In the genomic region with DNA sequence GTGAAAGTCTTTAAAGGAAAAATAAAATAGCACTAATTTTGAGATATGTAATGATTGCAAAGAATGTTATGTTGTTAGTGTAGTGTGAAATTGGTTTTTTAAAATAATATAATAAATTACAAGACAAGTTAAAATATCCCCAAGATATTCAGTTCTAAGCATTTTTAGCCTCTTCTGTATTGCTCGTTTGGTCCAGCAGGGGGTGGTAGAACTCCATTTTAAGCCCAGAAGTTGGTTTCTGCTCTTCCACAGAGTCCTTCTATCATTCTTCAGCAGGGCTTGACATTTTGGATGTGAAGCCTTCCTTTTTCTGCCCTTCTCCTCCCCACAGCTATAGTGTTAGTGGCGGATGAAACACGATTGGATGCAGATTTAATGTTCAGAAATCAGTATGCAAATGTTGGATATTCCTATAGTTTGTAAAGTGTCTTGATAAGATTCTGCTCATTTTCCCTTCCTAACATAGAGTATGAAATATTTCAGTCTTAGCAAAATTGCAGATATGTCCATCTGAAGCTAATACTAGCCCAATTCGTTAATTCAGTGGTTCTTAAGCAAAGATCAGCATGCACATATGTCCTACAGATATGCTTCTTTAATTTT, we compare ENCODE assay signal across 8 cellular contexts. TPM values are rescaled to one million over a fixed set of nuclear protein-coding genes. Genes with fewer than 3 reads are reported as not detected.
DNase-seq lines count a peak whose midpoint lies in the region; ATAC-seq and TF ChIP-seq lines count a peak whose summit lies in the region.

No MANE protein-coding gene starts in this region.

- in situ Hi-C loops in KBM-7 (cut with MboI; ENCODE audit: low pct_unique_long_range_greater_than_20kb, low sequenced_read_pairs) = no loop called here

- TF ChIP-seq CTCF in choroid plexus epithelial cell (conservative IDR thresholded peaks at IDR 0.05; ENCODE audit: low read depth, low read length) (peak; percentile 92), left lung (IDR thresholded peaks at IDR 0.05) (peak; percentile 52 to 66), thoracic aorta (IDR thresholded peaks at IDR 0.05) (peak; percentile 61)

- H3K27me3 ChIP-seq in left lung = peaks cover 0 to 41% of the 10 kb centered on the region in 2 donors
- no peaks in the 10 kb centered on the region for H3K27me3 ChIP-seq in thoracic aorta (replicated peaks; ENCODE audit: insufficient read depth)

- intact Hi-C loops in left lung (cut with DNase I) = no loop called here

- H3K27ac ChIP-seq in left lung = no peak overlapping the region
- no peak overlapping the region for H3K27ac ChIP-seq in thoracic aorta

- H3K36me3 ChIP-seq in left lung = no peaks in the 10 kb centered on the region
- no peaks in the 10 kb centered on the region for H3K36me3 ChIP-seq in thoracic aorta

- H3K9me3 ChIP-seq in left lung (no peaks in the 10 kb centered on the region), thoracic aorta (no peaks in the 10 kb centered on the region)

- H3K4me1 ChIP-seq in left lung (peaks cover 0 to 21% of the 10 kb centered on the region in 2 donors), thoracic aorta (ENCODE audit: control insufficient read depth in 1 of 2, low read depth in 2 of 2) (peaks cover 7 to 14% of the 10 kb centered on the region in 2 donors)

- ATAC-seq in left lung = peak; percentile 51
- ATAC-seq in thoracic aorta (ENCODE audit: insufficient number of reproducible peaks, low FRiP score, low read depth) = peak; percentile 53
- no peak for ATAC-seq in HG02571 (IDR thresholded peaks at IDR 0.05; ENCODE audit: unreplicated experiment)

- DNase-seq in activated CD8-positive, alpha-beta memory T cell treated with anti-CD3 and anti-CD28 coated beads for 24 hours = peak; percentile 67
- DNase-seq in activated CD8-positive, alpha-beta memory T cell treated with anti-CD3 and anti-CD28 coated beads, Interleukin-2, amount 50 U/mL, for 48 hours = no peak
- DNase-seq in KBM-7 (peak; percentile 64), SK-N-DZ (ENCODE audit: low spot score) (peak; percentile 63), choroid plexus epithelial cell (ENCODE audit: low read depth) (peak; percentile 76), left lung (no peak), thoracic aorta (ENCODE audit: low spot score) (no peak)

- H3K4me3 ChIP-seq in choroid plexus epithelial cell (ENCODE audit: low read depth, low read length) (peak overlapping the region; percentile 68), left lung (peak overlapping the region in 1 of 2 donors; percentile 44), thoracic aorta (no peak overlapping the region)

RNA-seq across cellular contexts. Expression of a gene that starts 1.5 kb away (rescaled TPM):
- polyA plus RNA-seq in SK-N-DZ (2014; cell fraction: cytosol; rRNA removed) = 5.5 and 8.6 TPM in 2 replicates
- 3.0 TPM in 2 replicates for polyA plus RNA-seq in SK-N-DZ (2014; cell fraction: nucleus; rRNA removed)
- total RNA-seq in left lung = 10 to 100 TPM; 19.7 to 30.4 TPM
- total RNA-seq in thoracic aorta = 1 to 10 TPM in 1 of 2 donors, under 1 TPM in 1; 0.99 to 1.4 TPM

Comparison
In these comparisons a context has a peak if more than half of its experiments do, and no peak if none do; other contexts are left out.
1. DNase-seq: peak in activated CD8-positive, alpha-beta memory T cell treated with anti-CD3 and anti-CD28 coated beads for 24 hours (single experiment), KBM-7 (single experiment), SK-N-DZ (single experiment) and choroid plexus epithelial cell (single experiment); none in activated CD8-positive, alpha-beta memory T cell treated with anti-CD3 and anti-CD28 coated beads, Interleukin-2, amount 50 U/mL, for 48 hours (single experiment), left lung (0 of 2) and thoracic aorta (single experiment).
2. RNA of a gene that starts 1.5 kb away (total RNA-seq): 19.7 to 30.4 TPM in left lung; 0.99 to 1.4 TPM in thoracic aorta; every median in the first group is over 4 times any median in the second.
3. Peak in every context shown above with its lines, with median percentiles within 50 percentile points of each other: CTCF ChIP-seq.